ENCODE assay signal across 10 cellular contexts in the genomic region with DNA sequence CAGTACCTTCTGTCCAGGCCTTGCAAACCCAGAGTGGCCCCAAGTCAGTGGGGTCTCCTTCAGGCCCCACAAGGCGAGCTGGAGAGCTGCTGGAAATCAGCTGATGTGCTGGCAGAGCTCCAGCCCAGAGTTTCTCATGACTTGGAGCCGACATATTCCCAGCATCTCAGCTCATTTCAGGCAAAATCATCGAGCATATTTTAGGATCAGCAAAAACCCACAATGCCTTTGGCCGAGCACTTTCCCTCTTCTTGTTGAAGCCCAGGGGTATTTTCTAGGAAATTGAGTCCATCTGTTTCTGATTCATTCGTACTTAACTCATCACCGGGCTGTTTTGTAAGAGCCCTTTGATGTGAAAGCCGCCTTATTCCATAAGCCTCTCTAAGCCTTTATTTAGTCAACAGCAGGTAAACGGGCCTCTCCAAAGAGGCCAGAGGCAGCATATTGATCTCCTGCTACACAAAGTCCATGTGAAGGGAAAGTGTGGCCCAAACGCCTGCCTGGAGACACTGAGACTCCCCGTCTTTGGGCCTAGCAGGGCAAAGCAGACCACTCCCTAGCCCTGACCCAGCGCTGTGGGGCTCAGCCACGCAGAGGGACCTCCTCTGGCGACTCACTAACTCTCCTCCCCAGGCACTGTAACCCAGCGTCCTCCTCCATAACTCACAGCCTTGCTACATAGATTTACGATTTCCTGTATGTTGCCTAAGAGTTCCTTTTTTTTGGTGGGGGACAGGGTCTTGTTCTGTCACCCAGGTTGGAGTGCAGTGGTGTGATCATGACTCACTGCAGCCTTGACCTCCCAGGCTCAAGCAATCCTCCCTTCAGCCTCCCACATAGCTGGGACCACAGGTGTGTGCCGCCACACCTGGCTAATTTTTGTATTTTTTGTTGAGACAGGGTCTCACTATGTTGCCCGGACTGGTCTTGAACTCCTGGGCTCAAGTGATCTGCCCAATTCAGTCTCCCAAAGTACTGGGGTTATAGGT. TPM values are rescaled to one million over a fixed set of nuclear protein-coding genes. Genes with fewer than 3 reads are reported as not detected.
DNase-seq lines count a peak whose midpoint lies in the region; TF ChIP-seq lines count a peak whose summit lies in the region.
"Had no signal": no experiment of that assay in that cellular context is flagged by ENCODE, and none has a peak within 500 bp of the region (broad histone marks: within the 10 kb centered on the region; RNA-seq: fewer than 3 reads in every experiment).

No MANE protein-coding gene starts in this region.

- H3K36me3 Mint-ChIP-seq in CD14-positive monocyte, result peaks cover 5 to 8% of the 10 kb centered on the region in 2 donors
- no peaks in the 10 kb centered on the region for H3K36me3 Mint-ChIP-seq in mesothelial cell of epicardium
- H3K36me3 Mint-ChIP-seq in activated naive CD8-positive, alpha-beta T cell treated with anti-CD3 and anti-CD28 coated beads for 36 hours, result no peaks in the 10 kb centered on the region

- peak; percentile 66 for DNase-seq in CD14-positive monocyte (ENCODE audit: low spot score)
- peak; percentile 81 for DNase-seq in M059J (ENCODE audit: low read depth)
- DNase-seq in brain pericyte (ENCODE audit: low read depth, low spot score), result peak; percentile 85
- DNase-seq in mesothelial cell of epicardium (ENCODE audit: low spot score in 2 of 2, unreplicated experiment in 2 of 2), result peak; percentile 48 to 72
- no peak for DNase-seq in activated naive CD8-positive, alpha-beta T cell treated with anti-CD3 and anti-CD28 coated beads for 36 hours
- no peak for DNase-seq in NCI-H1092 (lab: John Stamatoyannopoulos, UW)
- no peak for DNase-seq in NCI-H1417 (lab: John Stamatoyannopoulos, UW)
- DNase-seq in effector CD4-positive, alpha-beta T cell, result no peak

- H3K9me3 Mint-ChIP-seq in CD14-positive monocyte (peaks cover 0 to 2% (median 0%) of the 10 kb centered on the region in 7 donors), mesothelial cell of epicardium (no peaks in the 10 kb centered on the region)
- no peaks in the 10 kb centered on the region for H3K9me3 Mint-ChIP-seq in activated naive CD8-positive, alpha-beta T cell treated with anti-CD3 and anti-CD28 coated beads for 36 hours

- H3K27me3 Mint-ChIP-seq in CD14-positive monocyte (ENCODE audit: low read depth in 3 of 3) (peaks cover 0 to 3% (median 0%) of the 10 kb centered on the region in 3 donors), mesothelial cell of epicardium (ENCODE audit: low read depth) (no peaks in the 10 kb centered on the region)
- no peaks in the 10 kb centered on the region for H3K27me3 Mint-ChIP-seq in activated naive CD8-positive, alpha-beta T cell treated with anti-CD3 and anti-CD28 coated beads for 36 hours

- H3K4me1 Mint-ChIP-seq in CD14-positive monocyte, result peaks cover 34% of the 10 kb centered on the region
- H3K4me1 Mint-ChIP-seq in mesothelial cell of epicardium, result peaks cover 28% of the 10 kb centered on the region
- H3K4me1 Mint-ChIP-seq in activated naive CD8-positive, alpha-beta T cell treated with anti-CD3 and anti-CD28 coated beads for 36 hours, result peaks cover 7% of the 10 kb centered on the region

- H3K4me3 Mint-ChIP-seq in CD14-positive monocyte (peak overlapping the region in 1 of 2 donors; percentile 78), mesothelial cell of epicardium (no peak overlapping the region)
- no peak overlapping the region for H3K4me3 Mint-ChIP-seq in activated naive CD8-positive, alpha-beta T cell treated with anti-CD3 and anti-CD28 coated beads for 36 hours

- intact Hi-C loops in CD14-positive monocyte (cut with micrococcal nuclease), result no loop called here

- no peak for TF ChIP-seq CTCF in CD14-positive monocyte (IDR thresholded peaks at IDR 0.05)
- TF ChIP-seq CTCF in mesothelial cell of epicardium (IDR thresholded peaks at IDR 0.05; ENCODE audit: unreplicated experiment), result no peak

- H3K27ac Mint-ChIP-seq in CD14-positive monocyte (peak overlapping the region in 6 of 7 donors; percentile 60 to 86 (median 67)), mesothelial cell of epicardium (peak overlapping the region; percentile 96)
- no peak overlapping the region for H3K27ac Mint-ChIP-seq in activated naive CD8-positive, alpha-beta T cell treated with anti-CD3 and anti-CD28 coated beads for 36 hours

RNA-seq across cellular contexts. Expression of gene C20orf203, which starts 12.1 kb away (rescaled TPM):
- polyA plus RNA-seq in CD14-positive monocyte, result not detected
- not detected in 2 replicates for total RNA-seq in M059J (2014; rRNA removed; shearing (Covaris generic))
- 0.98 to 1.6 TPM (median 1.2 TPM) in 3 replicates for total RNA-seq in mesothelial cell of epicardium
- total RNA-seq in activated naive CD8-positive, alpha-beta T cell treated with anti-CD3 and anti-CD28 coated beads for 36 hours, result under 1 TPM in 1 of 2 experiments, not detected in 1; 0.04 TPM
- total RNA-seq: lung microvascular endothelial cell, SJSA1 had no signal

RNA-seq across cellular contexts. Expression of gene COMMD7, which starts 57.4 kb away (rescaled TPM):
- polyA plus RNA-seq in CD14-positive monocyte, result 100 to 1,000 TPM; 120 to 133 TPM
- total RNA-seq in M059J (2014; rRNA removed; shearing (Covaris generic)), result 60.3 and 61.1 TPM in 2 replicates
- 36.3 to 40.8 TPM (median 39.2 TPM) in 3 replicates for total RNA-seq in mesothelial cell of epicardium
- 10 to 100 TPM; 31.2 to 31.5 TPM for total RNA-seq in activated naive CD8-positive, alpha-beta T cell treated with anti-CD3 and anti-CD28 coated beads for 36 hours

Comparison
In these comparisons a context has a peak if more than half of its experiments do, and no peak if none do; other contexts are left out.
1. DNase-seq: peak in CD14-positive monocyte (single experiment), M059J (single experiment), brain pericyte (single experiment) and mesothelial cell of epicardium (2 of 2); none in activated naive CD8-positive, alpha-beta T cell treated with anti-CD3 and anti-CD28 coated beads for 36 hours (single experiment), NCI-H1092 (single experiment), NCI-H1417 (0 of 3) and effector CD4-positive, alpha-beta T cell (single experiment).